1 cellular context compared by ENCODE assay signal in the genomic region with DNA sequence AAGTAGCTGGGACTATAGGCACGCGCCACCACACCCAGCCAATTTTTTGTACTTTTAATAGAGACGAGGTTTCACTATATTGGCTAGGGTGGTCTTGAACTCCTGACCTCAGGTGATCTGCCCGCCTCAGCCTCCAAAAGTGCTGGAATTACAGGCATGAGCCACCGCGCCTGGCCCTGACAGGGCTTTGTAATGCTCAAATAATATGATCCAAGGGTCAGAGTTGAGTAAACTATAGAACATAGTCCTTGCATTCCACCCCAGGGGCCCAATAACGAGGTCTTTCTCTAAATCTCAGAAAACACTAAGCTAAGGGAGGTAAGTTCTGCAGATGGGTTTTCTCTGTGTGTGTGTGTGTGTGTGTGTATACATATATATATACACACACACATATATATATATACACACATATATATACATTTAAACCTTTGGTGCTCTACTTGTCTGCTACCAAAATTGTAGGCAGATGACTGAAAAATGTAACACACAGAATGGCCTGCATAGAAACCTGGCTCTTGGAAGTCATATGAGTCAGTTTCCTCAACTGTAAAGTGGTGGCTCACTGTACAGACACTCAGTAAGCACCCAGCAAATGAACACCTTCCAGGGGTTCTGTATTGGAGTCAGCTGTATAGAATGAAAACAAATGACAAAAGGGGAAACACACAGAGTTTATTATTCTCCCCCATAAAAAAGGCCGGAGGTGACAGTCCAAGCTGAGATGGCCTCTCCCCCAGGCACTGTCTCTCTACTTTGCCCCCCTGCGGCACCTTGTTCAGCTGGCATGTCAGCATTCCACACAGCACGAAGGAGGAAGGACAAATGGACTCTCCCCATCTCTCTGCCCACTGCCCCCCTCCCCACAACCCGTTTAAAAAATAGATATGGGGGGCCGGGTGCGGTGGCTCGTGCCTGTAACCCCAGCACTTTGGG.
TF ChIP-seq lines count a peak whose summit lies in the region.

No MANE protein-coding gene starts in this region.

TF ChIP-seq in HepG2, 621 proteins besides CTCF, POLR2A, EP300 and RAD21 (continued from another document and continues in another):
- TF ChIP-seq, protein P1, sequence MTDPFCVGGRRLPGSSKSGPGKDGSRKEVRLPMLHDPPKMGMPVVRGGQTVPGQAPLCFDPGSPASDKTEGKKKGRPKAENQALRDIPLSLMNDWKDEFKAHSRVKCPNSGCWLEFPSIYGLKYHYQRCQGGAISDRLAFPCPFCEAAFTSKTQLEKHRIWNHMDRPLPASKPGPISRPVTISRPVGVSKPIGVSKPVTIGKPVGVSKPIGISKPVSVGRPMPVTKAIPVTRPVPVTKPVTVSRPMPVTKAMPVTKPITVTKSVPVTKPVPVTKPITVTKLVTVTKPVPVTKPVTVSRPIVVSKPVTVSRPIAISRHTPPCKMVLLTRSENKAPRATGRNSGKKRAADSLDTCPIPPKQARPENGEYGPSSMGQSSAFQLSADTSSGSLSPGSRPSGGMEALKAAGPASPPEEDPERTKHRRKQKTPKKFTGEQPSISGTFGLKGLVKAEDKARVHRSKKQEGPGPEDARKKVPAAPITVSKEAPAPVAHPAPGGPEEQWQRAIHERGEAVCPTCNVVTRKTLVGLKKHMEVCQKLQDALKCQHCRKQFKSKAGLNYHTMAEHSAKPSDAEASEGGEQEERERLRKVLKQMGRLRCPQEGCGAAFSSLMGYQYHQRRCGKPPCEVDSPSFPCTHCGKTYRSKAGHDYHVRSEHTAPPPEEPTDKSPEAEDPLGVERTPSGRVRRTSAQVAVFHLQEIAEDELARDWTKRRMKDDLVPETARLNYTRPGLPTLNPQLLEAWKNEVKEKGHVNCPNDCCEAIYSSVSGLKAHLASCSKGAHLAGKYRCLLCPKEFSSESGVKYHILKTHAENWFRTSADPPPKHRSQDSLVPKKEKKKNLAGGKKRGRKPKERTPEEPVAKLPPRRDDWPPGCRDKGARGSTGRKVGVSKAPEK (CRISPR knock-in tag; IDR thresholded peaks at IDR 0.05; ENCODE audit: borderline replicate concordance) = no peak
- no peak for TF ChIP-seq PHB2 (IDR thresholded peaks at IDR 0.05; ENCODE audit: partially characterized antibody)
- TF ChIP-seq ZBTB8A (CRISPR knock-in tag; IDR thresholded peaks at IDR 0.05; ENCODE audit: borderline replicate concordance, low read depth) = no peak
- no peak for TF ChIP-seq ZNF234 (CRISPR knock-in tag; conservative IDR thresholded peaks at IDR 0.05)
- no peak for TF ChIP-seq ZNF335 (CRISPR knock-in tag; IDR thresholded peaks at IDR 0.05)
- no peak for TF ChIP-seq MAFG (CRISPR knock-in tag; IDR thresholded peaks at IDR 0.05)
- TF ChIP-seq ZBTB3 (CRISPR knock-in tag; IDR thresholded peaks at IDR 0.05; ENCODE audit: borderline replicate concordance, low read depth) = no peak
- TF ChIP-seq PPARG (CRISPR knock-in tag; conservative IDR thresholded peaks at IDR 0.05) = peak; percentile 73
- TF ChIP-seq ZNF567 (CRISPR knock-in tag; IDR thresholded peaks at IDR 0.05; ENCODE audit: borderline replicate concordance) = no peak
- TF ChIP-seq ZNF670 (CRISPR knock-in tag; IDR thresholded peaks at IDR 0.05; ENCODE audit: borderline replicate concordance) = peak; percentile 48; the same call in 1 of the 2 replicates
- no peak for TF ChIP-seq ZNF441 (CRISPR knock-in tag; IDR thresholded peaks at IDR 0.05; ENCODE audit: borderline replicate concordance)
- no peak for TF ChIP-seq CC2D1A (CRISPR knock-in tag; IDR thresholded peaks at IDR 0.05)
- TF ChIP-seq HMGA1 (CRISPR knock-in tag; conservative IDR thresholded peaks at IDR 0.05) = no peak
- peak; percentile 35; the same call in 1 of the 2 replicates for TF ChIP-seq KDM2A (CRISPR knock-in tag; IDR thresholded peaks at IDR 0.05; ENCODE audit: borderline replicate concordance, low read depth)
- TF ChIP-seq NAIF1 (CRISPR knock-in tag; IDR thresholded peaks at IDR 0.05; ENCODE audit: borderline replicate concordance) = no peak
- TF ChIP-seq SKI (IDR thresholded peaks at IDR 0.05; ENCODE audit: partially characterized antibody) = no peak
- TF ChIP-seq REL (CRISPR knock-in tag; conservative IDR thresholded peaks at IDR 0.05) = no peak
- TF ChIP-seq, protein P2, sequence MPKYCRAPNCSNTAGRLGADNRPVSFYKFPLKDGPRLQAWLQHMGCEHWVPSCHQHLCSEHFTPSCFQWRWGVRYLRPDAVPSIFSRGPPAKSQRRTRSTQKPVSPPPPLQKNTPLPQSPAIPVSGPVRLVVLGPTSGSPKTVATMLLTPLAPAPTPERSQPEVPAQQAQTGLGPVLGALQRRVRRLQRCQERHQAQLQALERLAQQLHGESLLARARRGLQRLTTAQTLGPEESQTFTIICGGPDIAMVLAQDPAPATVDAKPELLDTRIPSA (CRISPR knock-in tag; IDR thresholded peaks at IDR 0.05; ENCODE audit: borderline replicate concordance) = no peak
- TF ChIP-seq, protein P3, sequence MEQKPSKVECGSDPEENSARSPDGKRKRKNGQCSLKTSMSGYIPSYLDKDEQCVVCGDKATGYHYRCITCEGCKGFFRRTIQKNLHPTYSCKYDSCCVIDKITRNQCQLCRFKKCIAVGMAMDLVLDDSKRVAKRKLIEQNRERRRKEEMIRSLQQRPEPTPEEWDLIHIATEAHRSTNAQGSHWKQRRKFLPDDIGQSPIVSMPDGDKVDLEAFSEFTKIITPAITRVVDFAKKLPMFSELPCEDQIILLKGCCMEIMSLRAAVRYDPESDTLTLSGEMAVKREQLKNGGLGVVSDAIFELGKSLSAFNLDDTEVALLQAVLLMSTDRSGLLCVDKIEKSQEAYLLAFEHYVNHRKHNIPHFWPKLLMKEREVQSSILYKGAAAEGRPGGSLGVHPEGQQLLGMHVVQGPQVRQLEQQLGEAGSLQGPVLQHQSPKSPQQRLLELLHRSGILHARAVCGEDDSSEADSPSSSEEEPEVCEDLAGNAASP (CRISPR knock-in tag; IDR thresholded peaks at IDR 0.05; ENCODE audit: borderline replicate concordance) = peak; percentile 74; the same call in 1 of the 2 replicates
- no peak for TF ChIP-seq MBNL3 (CRISPR knock-in tag; conservative IDR thresholded peaks at IDR 0.05)
- no peak for TF ChIP-seq RBFOX2 (IDR thresholded peaks at IDR 0.05; ENCODE audit: low read depth, low read length)
- no peak for TF ChIP-seq CAMTA2 (CRISPR knock-in tag; IDR thresholded peaks at IDR 0.05; ENCODE audit: borderline replicate concordance)
- TF ChIP-seq BCL6 (CRISPR knock-in tag; IDR thresholded peaks at IDR 0.05) = peak; percentile 55; the same call in 1 of the 2 replicates
- TF ChIP-seq ZNF550 (CRISPR knock-in tag; IDR thresholded peaks at IDR 0.05; ENCODE audit: borderline replicate concordance) = no peak
- TF ChIP-seq, protein P4, sequence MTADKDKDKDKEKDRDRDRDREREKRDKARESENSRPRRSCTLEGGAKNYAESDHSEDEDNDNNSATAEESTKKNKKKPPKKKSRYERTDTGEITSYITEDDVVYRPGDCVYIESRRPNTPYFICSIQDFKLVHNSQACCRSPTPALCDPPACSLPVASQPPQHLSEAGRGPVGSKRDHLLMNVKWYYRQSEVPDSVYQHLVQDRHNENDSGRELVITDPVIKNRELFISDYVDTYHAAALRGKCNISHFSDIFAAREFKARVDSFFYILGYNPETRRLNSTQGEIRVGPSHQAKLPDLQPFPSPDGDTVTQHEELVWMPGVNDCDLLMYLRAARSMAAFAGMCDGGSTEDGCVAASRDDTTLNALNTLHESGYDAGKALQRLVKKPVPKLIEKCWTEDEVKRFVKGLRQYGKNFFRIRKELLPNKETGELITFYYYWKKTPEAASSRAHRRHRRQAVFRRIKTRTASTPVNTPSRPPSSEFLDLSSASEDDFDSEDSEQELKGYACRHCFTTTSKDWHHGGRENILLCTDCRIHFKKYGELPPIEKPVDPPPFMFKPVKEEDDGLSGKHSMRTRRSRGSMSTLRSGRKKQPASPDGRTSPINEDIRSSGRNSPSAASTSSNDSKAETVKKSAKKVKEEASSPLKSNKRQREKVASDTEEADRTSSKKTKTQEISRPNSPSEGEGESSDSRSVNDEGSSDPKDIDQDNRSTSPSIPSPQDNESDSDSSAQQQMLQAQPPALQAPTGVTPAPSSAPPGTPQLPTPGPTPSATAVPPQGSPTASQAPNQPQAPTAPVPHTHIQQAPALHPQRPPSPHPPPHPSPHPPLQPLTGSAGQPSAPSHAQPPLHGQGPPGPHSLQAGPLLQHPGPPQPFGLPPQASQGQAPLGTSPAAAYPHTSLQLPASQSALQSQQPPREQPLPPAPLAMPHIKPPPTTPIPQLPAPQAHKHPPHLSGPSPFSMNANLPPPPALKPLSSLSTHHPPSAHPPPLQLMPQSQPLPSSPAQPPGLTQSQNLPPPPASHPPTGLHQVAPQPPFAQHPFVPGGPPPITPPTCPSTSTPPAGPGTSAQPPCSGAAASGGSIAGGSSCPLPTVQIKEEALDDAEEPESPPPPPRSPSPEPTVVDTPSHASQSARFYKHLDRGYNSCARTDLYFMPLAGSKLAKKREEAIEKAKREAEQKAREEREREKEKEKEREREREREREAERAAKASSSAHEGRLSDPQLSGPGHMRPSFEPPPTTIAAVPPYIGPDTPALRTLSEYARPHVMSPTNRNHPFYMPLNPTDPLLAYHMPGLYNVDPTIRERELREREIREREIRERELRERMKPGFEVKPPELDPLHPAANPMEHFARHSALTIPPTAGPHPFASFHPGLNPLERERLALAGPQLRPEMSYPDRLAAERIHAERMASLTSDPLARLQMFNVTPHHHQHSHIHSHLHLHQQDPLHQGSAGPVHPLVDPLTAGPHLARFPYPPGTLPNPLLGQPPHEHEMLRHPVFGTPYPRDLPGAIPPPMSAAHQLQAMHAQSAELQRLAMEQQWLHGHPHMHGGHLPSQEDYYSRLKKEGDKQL (CRISPR knock-in tag; IDR thresholded peaks at IDR 0.05; ENCODE audit: low read depth) = no peak
- TF ChIP-seq, protein P5, sequence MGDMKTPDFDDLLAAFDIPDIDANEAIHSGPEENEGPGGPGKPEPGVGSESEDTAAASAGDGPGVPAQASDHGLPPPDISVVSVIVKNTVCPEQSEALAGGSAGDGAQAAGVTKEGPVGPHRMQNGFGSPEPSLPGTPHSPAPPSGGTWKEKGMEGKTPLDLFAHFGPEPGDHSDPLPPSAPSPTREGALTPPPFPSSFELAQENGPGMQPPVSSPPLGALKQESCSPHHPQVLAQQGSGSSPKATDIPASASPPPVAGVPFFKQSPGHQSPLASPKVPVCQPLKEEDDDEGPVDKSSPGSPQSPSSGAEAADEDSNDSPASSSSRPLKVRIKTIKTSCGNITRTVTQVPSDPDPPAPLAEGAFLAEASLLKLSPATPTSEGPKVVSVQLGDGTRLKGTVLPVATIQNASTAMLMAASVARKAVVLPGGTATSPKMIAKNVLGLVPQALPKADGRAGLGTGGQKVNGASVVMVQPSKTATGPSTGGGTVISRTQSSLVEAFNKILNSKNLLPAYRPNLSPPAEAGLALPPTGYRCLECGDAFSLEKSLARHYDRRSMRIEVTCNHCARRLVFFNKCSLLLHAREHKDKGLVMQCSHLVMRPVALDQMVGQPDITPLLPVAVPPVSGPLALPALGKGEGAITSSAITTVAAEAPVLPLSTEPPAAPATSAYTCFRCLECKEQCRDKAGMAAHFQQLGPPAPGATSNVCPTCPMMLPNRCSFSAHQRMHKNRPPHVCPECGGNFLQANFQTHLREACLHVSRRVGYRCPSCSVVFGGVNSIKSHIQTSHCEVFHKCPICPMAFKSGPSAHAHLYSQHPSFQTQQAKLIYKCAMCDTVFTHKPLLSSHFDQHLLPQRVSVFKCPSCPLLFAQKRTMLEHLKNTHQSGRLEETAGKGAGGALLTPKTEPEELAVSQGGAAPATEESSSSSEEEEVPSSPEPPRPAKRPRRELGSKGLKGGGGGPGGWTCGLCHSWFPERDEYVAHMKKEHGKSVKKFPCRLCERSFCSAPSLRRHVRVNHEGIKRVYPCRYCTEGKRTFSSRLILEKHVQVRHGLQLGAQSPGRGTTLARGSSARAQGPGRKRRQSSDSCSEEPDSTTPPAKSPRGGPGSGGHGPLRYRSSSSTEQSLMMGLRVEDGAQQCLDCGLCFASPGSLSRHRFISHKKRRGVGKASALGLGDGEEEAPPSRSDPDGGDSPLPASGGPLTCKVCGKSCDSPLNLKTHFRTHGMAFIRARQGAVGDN (CRISPR knock-in tag; IDR thresholded peaks at IDR 0.05) = peak; percentile 68
- TF ChIP-seq ERF (CRISPR knock-in tag; IDR thresholded peaks at IDR 0.05) = no peak
- TF ChIP-seq AGO2 (optimal IDR thresholded peaks at IDR 0.05; ENCODE audit: low read depth, low read length) = no peak
- TF ChIP-seq FOSL1 (CRISPR knock-in tag; IDR thresholded peaks at IDR 0.05; ENCODE audit: borderline replicate concordance) = no peak
- TF ChIP-seq ZSCAN22 (CRISPR knock-in tag; IDR thresholded peaks at IDR 0.05) = no peak
- no peak for TF ChIP-seq ZNF367 (CRISPR knock-in tag; IDR thresholded peaks at IDR 0.05; ENCODE audit: borderline replicate concordance)
- TF ChIP-seq KAT8 (CRISPR knock-in tag; IDR thresholded peaks at IDR 0.05) = peak; percentile 61; the same call in 1 of the 2 replicates
- no peak for TF ChIP-seq ZZZ3 (CRISPR knock-in tag; IDR thresholded peaks at IDR 0.05; ENCODE audit: borderline replicate concordance)
- peak; percentile 73 for TF ChIP-seq ZNF629 (CRISPR knock-in tag; conservative IDR thresholded peaks at IDR 0.05)
- TF ChIP-seq, protein P6, sequence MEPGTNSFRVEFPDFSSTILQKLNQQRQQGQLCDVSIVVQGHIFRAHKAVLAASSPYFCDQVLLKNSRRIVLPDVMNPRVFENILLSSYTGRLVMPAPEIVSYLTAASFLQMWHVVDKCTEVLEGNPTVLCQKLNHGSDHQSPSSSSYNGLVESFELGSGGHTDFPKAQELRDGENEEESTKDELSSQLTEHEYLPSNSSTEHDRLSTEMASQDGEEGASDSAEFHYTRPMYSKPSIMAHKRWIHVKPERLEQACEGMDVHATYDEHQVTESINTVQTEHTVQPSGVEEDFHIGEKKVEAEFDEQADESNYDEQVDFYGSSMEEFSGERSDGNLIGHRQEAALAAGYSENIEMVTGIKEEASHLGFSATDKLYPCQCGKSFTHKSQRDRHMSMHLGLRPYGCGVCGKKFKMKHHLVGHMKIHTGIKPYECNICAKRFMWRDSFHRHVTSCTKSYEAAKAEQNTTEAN (CRISPR knock-in tag; conservative IDR thresholded peaks at IDR 0.05) = no peak; the same call in 1 of the 2 replicates
- TF ChIP-seq, protein P7, sequence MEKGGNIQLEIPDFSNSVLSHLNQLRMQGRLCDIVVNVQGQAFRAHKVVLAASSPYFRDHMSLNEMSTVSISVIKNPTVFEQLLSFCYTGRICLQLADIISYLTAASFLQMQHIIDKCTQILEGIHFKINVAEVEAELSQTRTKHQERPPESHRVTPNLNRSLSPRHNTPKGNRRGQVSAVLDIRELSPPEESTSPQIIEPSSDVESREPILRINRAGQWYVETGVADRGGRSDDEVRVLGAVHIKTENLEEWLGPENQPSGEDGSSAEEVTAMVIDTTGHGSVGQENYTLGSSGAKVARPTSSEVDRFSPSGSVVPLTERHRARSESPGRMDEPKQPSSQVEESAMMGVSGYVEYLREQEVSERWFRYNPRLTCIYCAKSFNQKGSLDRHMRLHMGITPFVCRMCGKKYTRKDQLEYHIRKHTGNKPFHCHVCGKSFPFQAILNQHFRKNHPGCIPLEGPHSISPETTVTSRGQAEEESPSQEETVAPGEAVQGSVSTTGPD (CRISPR knock-in tag; IDR thresholded peaks at IDR 0.05) = no peak
- TF ChIP-seq TCF7 (IDR thresholded peaks at IDR 0.05; ENCODE audit: low read depth) = peak; percentile 62; the same call in 1 of the 2 replicates
- no peak for TF ChIP-seq ZNF768 (CRISPR knock-in tag; IDR thresholded peaks at IDR 0.05)
- 0 out of 2 replicates have a peak, but pooled peaks have one; percentile 14 for TF ChIP-seq GLI4 (CRISPR knock-in tag; IDR thresholded peaks at IDR 0.05; ENCODE audit: borderline replicate concordance)
